ENCODE assay signal across 10 cellular contexts in the genomic region with DNA sequence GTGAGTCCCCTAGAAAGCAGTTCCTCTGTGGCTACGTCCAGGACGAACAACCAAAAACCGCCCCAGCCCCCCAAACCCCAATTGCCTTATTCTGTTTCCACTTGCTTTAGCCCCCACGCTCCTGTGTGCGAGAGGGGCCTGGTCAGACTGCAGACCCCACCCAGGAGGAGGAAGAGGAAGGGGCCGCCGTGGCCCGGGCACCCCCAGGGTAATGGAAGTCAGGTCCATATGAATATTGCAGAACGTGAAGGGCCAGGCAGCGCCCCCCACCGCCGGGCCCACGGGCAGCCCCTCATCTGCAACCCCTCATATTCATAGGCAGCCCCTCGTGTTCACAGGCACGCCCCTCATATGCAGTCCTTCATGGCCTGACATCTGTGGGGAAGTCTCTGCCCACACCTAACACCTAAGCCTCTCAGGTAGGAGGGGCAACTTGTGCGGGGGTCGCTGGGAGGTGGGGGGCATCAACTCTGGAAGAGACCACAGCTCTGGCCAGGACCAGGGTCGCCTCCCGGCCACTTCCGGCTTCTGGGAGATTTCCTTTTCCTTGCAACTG. TPM values are rescaled to one million over a fixed set of nuclear protein-coding genes. Genes with fewer than 3 reads are reported as not detected.
A peak's percentile ranks its signal among the peaks of the same experiment; 100 is the strongest.
DNase-seq lines count a peak whose midpoint lies in the region; ATAC-seq, FAIRE-seq and TF ChIP-seq lines count a peak whose summit lies in the region.
"Had no signal": no experiment of that assay in that cellular context is flagged by ENCODE, and none has a peak within 500 bp of the region (broad histone marks: within the 10 kb centered on the region; RNA-seq: fewer than 3 reads in every experiment).

No MANE protein-coding gene starts in this region.

- no peak for TF ChIP-seq POLR2A in esophagus muscularis mucosa (IDR thresholded peaks at IDR 0.05; ENCODE audit: low read depth)

- TF ChIP-seq CTCF in CD8-positive, alpha-beta T cell (IDR thresholded peaks at IDR 0.05), result no peak
- no peak for TF ChIP-seq CTCF in esophagus muscularis mucosa (IDR thresholded peaks at IDR 0.05)
- TF ChIP-seq CTCF in pancreas (IDR thresholded peaks at IDR 0.05), result no peak

- H3K36me3 Mint-ChIP-seq in CD8-positive, alpha-beta T cell, result no peaks in the 10 kb centered on the region

- POLR2A ChIA-PET in CD8-positive, alpha-beta T cell (lab: Charles Lee), result no interaction called here

- H3K9me3 Mint-ChIP-seq in CD8-positive, alpha-beta T cell, result peaks cover 3% of the 10 kb centered on the region

- H3K9ac ChIP-seq in NT2/D1 (ENCODE audit: insufficient read length, low read depth), result peak overlapping the region; percentile 67

- no peak for DNase-seq in CD8-positive, alpha-beta T cell
- no peak for DNase-seq in NT2/D1 (ENCODE audit: low read depth, low spot score)
- no peak for DNase-seq in esophagus muscularis mucosa (ENCODE audit: extremely low spot score)
- DNase-seq in pancreas, result peak in 1 of 6 donors; percentile 68
- no peak for DNase-seq in ACHN
- no peak for DNase-seq in DMS 273 treated with DMSO at 0.1 percent for 48 hours (lab: John Stamatoyannopoulos, UW)
- DNase-seq in RKO (ENCODE audit: low spot score), result no peak
- no peak for DNase-seq in activated gamma-delta T cell (lab: John Stamatoyannopoulos, UW)

- in situ Hi-C loops in ACHN (cut with HindIII; ENCODE audit: low pct_ligation_motif_present, low pct_unique_long_range_greater_than_20kb, low sequenced_read_pairs), result no loop called here

- no peaks in the 10 kb centered on the region for H3K36me3 ChIP-seq in CD8-positive, alpha-beta T cell (ENCODE audit: insufficient read depth, low read length)
- no peaks in the 10 kb centered on the region for H3K36me3 ChIP-seq in NT2/D1 (ENCODE audit: insufficient read depth, insufficient read length, low read length)
- H3K36me3 ChIP-seq in esophagus muscularis mucosa, result no peaks in the 10 kb centered on the region
- H3K36me3 ChIP-seq in pancreas, result no peaks in the 10 kb centered on the region
- H3K36me3 ChIP-seq: neutrophil had no signal

- H3K4me1 Mint-ChIP-seq in CD8-positive, alpha-beta T cell (ENCODE audit: low read depth), result peaks cover 3% of the 10 kb centered on the region

- intact Hi-C loops in CD8-positive, alpha-beta T cell (cut with DNase I, micrococcal nuclease), result no loop called here
- intact Hi-C loops in esophagus muscularis mucosa (cut with DNase I) (no loop called here), pancreas (cut with DNase I) (no loop called here)

- CTCF ChIA-PET in CD8-positive, alpha-beta T cell (lab: Charles Lee), result no interaction called here

- no peak for TF ChIP-seq EP300 in esophagus muscularis mucosa (IDR thresholded peaks at IDR 0.05)

- no peaks in the 10 kb centered on the region for H3K9me3 ChIP-seq in CD8-positive, alpha-beta T cell (ENCODE audit: low read length)
- no peaks in the 10 kb centered on the region for H3K9me3 ChIP-seq in NT2/D1 (ENCODE audit: insufficient read depth, low read length)
- peaks cover 0 to 4% (median 0%) of the 10 kb centered on the region in 4 donors for H3K9me3 ChIP-seq in esophagus muscularis mucosa
- no peaks in the 10 kb centered on the region for H3K9me3 ChIP-seq in pancreas
- H3K9me3 ChIP-seq: neutrophil had no signal

- H3K4me3 Mint-ChIP-seq in CD8-positive, alpha-beta T cell, result peak overlapping the region; percentile 58

- FAIRE-seq in pancreas (lab: Jason Lieb, UNC), result no peak
- FAIRE-seq: GM12878 had no signal

- no peak for ATAC-seq in CD8-positive, alpha-beta T cell
- ATAC-seq in pancreas, result no peak
- ATAC-seq: GM12878 had no signal

- H3K27me3 Mint-ChIP-seq in CD8-positive, alpha-beta T cell (ENCODE audit: low read depth), result peaks cover 29% of the 10 kb centered on the region

- WGBS in esophagus muscularis mucosa, result 23% methylated on average over 15 of the region's 20 CpGs
- 22 to 26% methylated on average over 20 of the region's 20 CpGs for WGBS in pancreas, 2 donors

- H3K4me1 ChIP-seq in CD8-positive, alpha-beta T cell (ENCODE audit: insufficient read depth, low read length), result no peaks in the 10 kb centered on the region
- H3K4me1 ChIP-seq in NT2/D1 (ENCODE audit: insufficient read depth, insufficient read length) (peaks cover 4% of the 10 kb centered on the region), esophagus muscularis mucosa (peaks cover 12 to 19% (median 17%) of the 10 kb centered on the region in 4 donors), pancreas (no peaks in the 10 kb centered on the region)

- H3K27ac ChIP-seq in CD8-positive, alpha-beta T cell (ENCODE audit: low read depth, low read length), result no peak overlapping the region
- H3K27ac ChIP-seq in esophagus muscularis mucosa (replicated peaks in 1 of 4) (no peak overlapping the region), pancreas (no peak overlapping the region)
- H3K27ac ChIP-seq: neutrophil had no signal

- H3K27ac Mint-ChIP-seq in CD8-positive, alpha-beta T cell, result no peak overlapping the region

- H3K4me3 ChIP-seq in CD8-positive, alpha-beta T cell (ENCODE audit: low read depth, low read length), result no peak overlapping the region
- H3K4me3 ChIP-seq in NT2/D1 (ENCODE audit: insufficient read length, low read depth) (peak overlapping the region; percentile 58), esophagus muscularis mucosa (peak overlapping the region; percentile 59 to 70 (median 62)), pancreas (peak overlapping the region; percentile 28 to 67 (median 42))
- H3K4me3 ChIP-seq: GM12878 had no signal

- peaks cover 7% of the 10 kb centered on the region for H3K27me3 ChIP-seq in CD8-positive, alpha-beta T cell (ENCODE audit: insufficient read depth, low read length)
- peaks cover 20% of the 10 kb centered on the region for H3K27me3 ChIP-seq in NT2/D1 (ENCODE audit: insufficient read depth, insufficient read length)
- H3K27me3 ChIP-seq in esophagus muscularis mucosa, result peaks cover 4 to 66% (median 20%) of the 10 kb centered on the region in 4 donors
- no peaks in the 10 kb centered on the region for H3K27me3 ChIP-seq in pancreas

RNA-seq across cellular contexts. Expression of a gene that starts 37.7 kb away (rescaled TPM):
- total RNA-seq in CD8-positive, alpha-beta T cell, result not detected
- total RNA-seq in esophagus muscularis mucosa (under 1 TPM in 2 of 4 donors, not detected in 2; under 0.01 to 0.46 TPM), pancreas (under 1 TPM; 0.21 to 0.75 (median 0.38) TPM)
- polyA plus RNA-seq in pancreas, result under 1 TPM; 0.30 to 0.42 TPM
